Comparison of ENCODE assay signal across 22 cellular contexts in genomic region chr11:117223741-117224685, GRCh38. TPM values are rescaled to one million over a fixed set of nuclear protein-coding genes. Genes with fewer than 3 reads are reported as not detected.
DNase-seq lines count a peak whose midpoint lies in the region; ATAC-seq, FAIRE-seq and TF ChIP-seq lines count a peak whose summit lies in the region.
"Had no signal": no experiment of that assay in that cellular context is flagged by ENCODE, and none has a peak within 500 bp of the region (broad histone marks: within the 10 kb centered on the region; RNA-seq: fewer than 3 reads in every experiment).

No MANE protein-coding gene starts in this region.

- in situ Hi-C loops in K562 (cut with MboI), result loop anchor here (10.0 kb wide), 1 partner anchor 339 kb away; no protein-coding TSS in a partner anchor

- WGBS in K562 (ENCODE audit: insufficient coverage, low coverage, missing lambda C conversion rate), result 36% methylated on average over 17 of the region's 17 CpGs
- WGBS in tibial nerve, 2 donors, result 76% methylated on average over 17 of the region's 17 CpGs

- H4K20me1 ChIP-seq in K562 (replicated peaks; ENCODE audit: control insufficient read depth, insufficient read depth, low read length), result peaks cover 10% of the 10 kb centered on the region

- TF ChIP-seq CTCF in K562 (IDR thresholded peaks at IDR 0.05 in 2 of 3, conservative IDR thresholded peaks at IDR 0.05 in 1 of 3; ENCODE audit: insufficient read depth in 2 of 3, low read depth in 1 of 3, low read length in 3 of 3), result no peak
- TF ChIP-seq CTCF in nephron progenitor cell (IDR thresholded peaks at IDR 0.05), result no peak
- no peak for TF ChIP-seq CTCF in tibial nerve (IDR thresholded peaks at IDR 0.05)

- no peak for DNase-seq in activated naive CD8-positive, alpha-beta T cell treated with anti-CD3 and anti-CD28 coated beads, Interleukin-2, amount 50 U/mL, for 24 hours
- peak; percentile 66 to 86 (median 76) for DNase-seq in K562 (ENCODE audit: extremely low read depth in 1 of 4, low spot score in 3 of 4)
- no peak for DNase-seq in nephron progenitor cell
- no peak for DNase-seq in tibial nerve (ENCODE audit: low spot score in 2 of 2)
- DNase-seq in NCI-H2029 (lab: John Stamatoyannopoulos, UW), result no peak
- no peak for DNase-seq in nucleus accumbens (lab: John Stamatoyannopoulos, UW)
- DNase-seq: activated naive CD8-positive, alpha-beta T cell treated with anti-CD3 and anti-CD28 coated beads for 36 hours; foreskin keratinocyte; NCI-H1092 treated with DMSO at 0.1 percent for 48 hours; NCI-H69; stimulated activated CD4-positive, alpha-beta T cell treated with anti-CD3 and anti-CD28 coated beads, Interleukin-4, amount 100 ng/mL, for 1 hour; stimulated activated CD8-positive, alpha-beta memory T cell treated with anti-CD3 and anti-CD28 coated beads, Interleukin-4, amount 100 ng/mL, for 48 hours had no signal

- H3K36me3 ChIP-seq in K562 (ENCODE audit: control insufficient read depth, insufficient read depth, low read length), result peaks cover 67% of the 10 kb centered on the region
- H3K36me3 ChIP-seq in tibial nerve, result peaks cover 0 to 61% (median 21%) of the 10 kb centered on the region in 3 donors
- H3K36me3 ChIP-seq: neural progenitor cell had no signal

- CTCF ChIA-PET in K562 (lab: Yijun Ruan, JAX; ENCODE audit: low intra/inter-chr PET ratio), result no interaction called here

- H3K4me1 Mint-ChIP-seq in activated naive CD8-positive, alpha-beta T cell (ENCODE audit: low read depth), result peaks cover 15% of the 10 kb centered on the region
- peaks cover 12% of the 10 kb centered on the region for H3K4me1 Mint-ChIP-seq in activated naive CD8-positive, alpha-beta T cell treated with anti-CD3 and anti-CD28 coated beads, Interleukin-2, amount 50 U/mL, for 24 hours
- peaks cover 77% of the 10 kb centered on the region for H3K4me1 Mint-ChIP-seq in nephron progenitor cell

- POLR2A ChIA-PET in K562 (lab: Yijun Ruan, JAX), result interaction anchor here (0.7 to 1.4 kb wide), 7 partner anchors 10 to 58 kb away, joined by 3 to 8 read pairs (median 3); partner anchors contain the start of gene SIDT2

- intact Hi-C loops in K562 (cut with micrococcal nuclease), result loop anchor here (1.0 kb wide), 1 partner anchor 79 kb away; no protein-coding TSS in a partner anchor

- H2AFZ ChIP-seq in K562 (ENCODE audit: low read depth, low read length), result no peak overlapping the region
- H2AFZ ChIP-seq: neural progenitor cell had no signal

- no peak for ATAC-seq in activated naive CD8-positive, alpha-beta T cell treated with anti-CD3 and anti-CD28 coated beads, Interleukin-2, amount 50 U/mL, for 24 hours
- ATAC-seq in K562 (peak; percentile 86), HG03354 (IDR thresholded peaks at IDR 0.05; ENCODE audit: poor library complexity, severe bottlenecking, unreplicated experiment) (no peak)
- ATAC-seq: foreskin keratinocyte, Panc1 had no signal

- no peaks in the 10 kb centered on the region for H3K27me3 Mint-ChIP-seq in activated naive CD8-positive, alpha-beta T cell
- H3K27me3 Mint-ChIP-seq in activated naive CD8-positive, alpha-beta T cell treated with anti-CD3 and anti-CD28 coated beads, Interleukin-2, amount 50 U/mL, for 24 hours, result no peaks in the 10 kb centered on the region
- H3K27me3 Mint-ChIP-seq in nephron progenitor cell (ENCODE audit: low read depth, poor library complexity), result peaks cover 6% of the 10 kb centered on the region
- H3K27me3 Mint-ChIP-seq: activated naive CD8-positive, alpha-beta T cell treated with anti-CD3 and anti-CD28 coated beads for 36 hours; IgD-negative memory B cell; type B pancreatic cell had no signal

- no peaks in the 10 kb centered on the region for H3K9me3 Mint-ChIP-seq in activated naive CD8-positive, alpha-beta T cell (ENCODE audit: low read depth)
- no peaks in the 10 kb centered on the region for H3K9me3 Mint-ChIP-seq in activated naive CD8-positive, alpha-beta T cell treated with anti-CD3 and anti-CD28 coated beads, Interleukin-2, amount 50 U/mL, for 24 hours
- no peaks in the 10 kb centered on the region for H3K9me3 Mint-ChIP-seq in nephron progenitor cell
- H3K9me3 Mint-ChIP-seq: activated naive CD8-positive, alpha-beta T cell treated with anti-CD3 and anti-CD28 coated beads for 36 hours; IgD-negative memory B cell; neural progenitor cell; type B pancreatic cell had no signal

- H3K4me1 ChIP-seq in K562 (replicated peaks in 1 of 2; ENCODE audit: control insufficient read depth in 2 of 2, insufficient read depth in 2 of 2, low read length in 2 of 2), result peaks cover 50 to 55% of the 10 kb centered on the region in 2 experiments; a peak in 4 of 5 replicates
- H3K4me1 ChIP-seq in tibial nerve, result peaks cover 10 to 69% (median 38%) of the 10 kb centered on the region in 4 donors
- H3K4me1 ChIP-seq: foreskin keratinocyte, neural progenitor cell had no signal

- no TSS peak for BruUV-seq in K562 (replicated peaks; lab: Mats Ljungman, UMichigan)

- TF ChIP-seq RAD21 in K562 (CRISPR knock-in tag; conservative IDR thresholded peaks at IDR 0.05 in 1 of 2, IDR thresholded peaks at IDR 0.05 in 1 of 2), result no peak

- FAIRE-seq in K562 (lab: Jason Lieb, UNC), result peak; percentile 95
- FAIRE-seq: bronchial epithelial cell, endometrium, H54 had no signal

- H3K9me3 ChIP-seq in K562 (replicated peaks; ENCODE audit: control insufficient read depth, insufficient read depth, low read depth, low read length) (no peaks in the 10 kb centered on the region), tibial nerve (no peaks in the 10 kb centered on the region)

- H3K4me3 Mint-ChIP-seq in activated naive CD8-positive, alpha-beta T cell, result no peak overlapping the region
- H3K4me3 Mint-ChIP-seq in activated naive CD8-positive, alpha-beta T cell treated with anti-CD3 and anti-CD28 coated beads, Interleukin-2, amount 50 U/mL, for 24 hours, result no peak overlapping the region
- H3K4me3 Mint-ChIP-seq in nephron progenitor cell, result peak overlapping the region; percentile 12
- H3K4me3 Mint-ChIP-seq: activated naive CD8-positive, alpha-beta T cell treated with anti-CD3 and anti-CD28 coated beads for 36 hours; IgD-negative memory B cell; neural progenitor cell; type B pancreatic cell had no signal

- TF ChIP-seq POLR2A in K562 (conservative IDR thresholded peaks at IDR 0.05) (no peak), tibial nerve (IDR thresholded peaks at IDR 0.05) (no peak)

- peaks cover 8% of the 10 kb centered on the region for H3K9me1 ChIP-seq in K562 (ENCODE audit: control insufficient read depth, insufficient read depth, low read length)

- peak; percentile 93 for TF ChIP-seq EP300 in K562 (IDR thresholded peaks at IDR 0.05; ENCODE audit: low read length)
- TF ChIP-seq EP300 in tibial nerve (IDR thresholded peaks at IDR 0.05), result no peak

- H3K36me3 Mint-ChIP-seq in activated naive CD8-positive, alpha-beta T cell, result peaks cover 6% of the 10 kb centered on the region
- H3K36me3 Mint-ChIP-seq in activated naive CD8-positive, alpha-beta T cell treated with anti-CD3 and anti-CD28 coated beads, Interleukin-2, amount 50 U/mL, for 24 hours (ENCODE audit: low read depth), result peaks cover 62% of the 10 kb centered on the region
- H3K36me3 Mint-ChIP-seq in nephron progenitor cell (ENCODE audit: low read depth), result peaks cover 19% of the 10 kb centered on the region

- peak overlapping the region; percentile 22 for H3K27ac Mint-ChIP-seq in activated naive CD8-positive, alpha-beta T cell
- H3K27ac Mint-ChIP-seq in activated naive CD8-positive, alpha-beta T cell treated with anti-CD3 and anti-CD28 coated beads, Interleukin-2, amount 50 U/mL, for 24 hours, result no peak overlapping the region
- peak overlapping the region; percentile 90 for H3K27ac Mint-ChIP-seq in nephron progenitor cell
- H3K27ac Mint-ChIP-seq: activated naive CD8-positive, alpha-beta T cell treated with anti-CD3 and anti-CD28 coated beads for 36 hours; neural progenitor cell; type B pancreatic cell had no signal

- peak overlapping the region; percentile 3; the same call in 1 of the 2 replicates for H3K4me3 ChIP-seq in K562
- no peak overlapping the region for H3K4me3 ChIP-seq in tibial nerve
- H3K4me3 ChIP-seq: lung, neural progenitor cell had no signal

- H3K27ac ChIP-seq in K562 (ENCODE audit: extremely low read depth, low read depth, low read length), result peak overlapping the region; percentile 59; the same call in 2 of the 3 replicates
- peak overlapping the region; percentile 75 to 93 (median 87) for H3K27ac ChIP-seq in tibial nerve
- H3K27ac ChIP-seq: foreskin keratinocyte, neural progenitor cell had no signal

- H3K79me2 ChIP-seq in K562 (ENCODE audit: control insufficient read depth, insufficient read depth, low read length), result no peaks in the 10 kb centered on the region

- H3K4me2 ChIP-seq in K562 (ENCODE audit: insufficient read depth, low read length), result peak overlapping the region; percentile 81
- H3K4me2 ChIP-seq: neural progenitor cell had no signal

- peak overlapping the region in 1 of 2 experiments; percentile 53; a peak in 1 of 4 replicates for H3K9ac ChIP-seq in K562 (ENCODE audit: insufficient read depth in 1 of 2, low read depth in 2 of 2, low read length in 2 of 2)
- H3K9ac ChIP-seq: neural progenitor cell had no signal

- H3K27me3 ChIP-seq in K562 (ENCODE audit: control insufficient read depth in 2 of 2, insufficient read depth in 2 of 2, low read length in 2 of 2) (no peaks in the 10 kb centered on the region), tibial nerve (no peaks in the 10 kb centered on the region)
- H3K27me3 ChIP-seq: foreskin keratinocyte, neural progenitor cell had no signal

RNA-seq across cellular contexts. Expression of gene PCSK7, which starts 7.9 kb away (rescaled TPM):
- total RNA-seq in K562 (2011; cell fraction: chromatin; rRNA removed; ENCODE audit: low replicate concordance), result 109 and 170 TPM in 2 replicates
- total RNA-seq in K562 (2011; cell fraction: nucleolus; rRNA removed), result 70.1 and 82.7 TPM in 2 replicates
- 95.3 and 149 TPM in 2 replicates for total RNA-seq in K562 (2011; cell fraction: nucleoplasm; rRNA removed)
- total RNA-seq in K562 (2014; rRNA removed), result 15.2 and 20.8 TPM in 2 replicates
- total RNA-seq in K562 (2014; rRNA removed; fragmentation: Illumina TruSeq; extraction: Trizol), result 15.2 and 15.6 TPM in 2 replicates
- 16.7 and 18.2 TPM in 2 replicates for total RNA-seq in K562 (2015; rRNA removed; fragmentation: Illumina TruSeq; extraction: Trizol)
- 29.2 and 30.4 TPM in 2 replicates for total RNA-seq in K562 (2021)
- polyA plus RNA-seq in K562 (2011; rRNA removed), result 14.9 and 15.6 TPM in 2 replicates
- 12.6 and 18.1 TPM in 2 replicates for polyA plus RNA-seq in K562 (2011; cell fraction: cytosol; rRNA removed)
- polyA plus RNA-seq in K562 (2011; cell fraction: nucleus; rRNA removed), result 52.6 and 75.4 TPM in 2 replicates
- 14.7 and 15.3 TPM in 2 replicates for polyA plus RNA-seq in K562 (2012)
- 19.9 and 22.1 TPM in 2 replicates for polyA plus RNA-seq in K562 (2014; fragmentation: Illumina TruSeq; extraction: Trizol)
- 1 to 10 TPM; 3.1 to 3.9 TPM for polyA plus RNA-seq in K562 (2014; fragmentation: Nextera tagmentation; extraction: Ambion mirVana)
- polyA plus RNA-seq in K562 (2014; rRNA removed), result 25.3 and 27.7 TPM in 2 replicates
- polyA minus RNA-seq in K562 (2011; rRNA and poly(A)+ RNA removed), result 14.8 and 19.1 TPM in 2 replicates
- polyA minus RNA-seq in K562 (2011; cell fraction: cytosol; rRNA and poly(A)+ RNA removed), result 10.0 and 10.3 TPM in 2 replicates
- 21.3 and 21.8 TPM in 2 replicates for polyA minus RNA-seq in K562 (2011; cell fraction: nucleus; rRNA and poly(A)+ RNA removed)
- total RNA-seq in tibial nerve, result 10 to 100 TPM; 45.4 to 94.5 (median 71.6) TPM

RNA-seq across cellular contexts. Expression of gene RNF214, which starts 8.5 kb away (rescaled TPM):
- total RNA-seq in K562 (2011; cell fraction: chromatin; rRNA removed; ENCODE audit: low replicate concordance), result 50.5 and 69.2 TPM in 2 replicates
- total RNA-seq in K562 (2011; cell fraction: nucleolus; rRNA removed), result 27.5 and 29.7 TPM in 2 replicates
- total RNA-seq in K562 (2011; cell fraction: nucleoplasm; rRNA removed), result 50.4 and 53.5 TPM in 2 replicates
- total RNA-seq in K562 (2014; rRNA removed) (6.6 and 10.1 TPM in 2 replicates), K562 (2014; rRNA removed; fragmentation: Illumina TruSeq; extraction: Trizol) (11.9 and 13.5 TPM in 2 replicates), K562 (2015; rRNA removed; fragmentation: Illumina TruSeq; extraction: Trizol) (9.5 and 10.2 TPM in 2 replicates), K562 (2021) (22.3 and 24.8 TPM in 2 replicates), tibial nerve (10 to 100 TPM; 10.8 to 16.6 (median 12.8) TPM)
- polyA plus RNA-seq in K562 (2011; rRNA removed) (12.6 and 18.0 TPM in 2 replicates), K562 (2014; fragmentation: Illumina TruSeq; extraction: Trizol) (20.2 and 22.7 TPM in 2 replicates), K562 (2014; fragmentation: Nextera tagmentation; extraction: Ambion mirVana) (1 to 10 TPM; 6.6 to 7.4 TPM), K562 (2014; rRNA removed) (11.6 and 12.1 TPM in 2 replicates)
- 12.9 and 16.7 TPM in 2 replicates for polyA plus RNA-seq in K562 (2011; cell fraction: cytosol; rRNA removed)
- polyA plus RNA-seq in K562 (2011; cell fraction: nucleus; rRNA removed), result 28.9 and 44.6 TPM in 2 replicates
- polyA plus RNA-seq in K562 (2012), result 12.9 and 16.1 TPM in 2 replicates
- polyA minus RNA-seq in K562 (2011; rRNA and poly(A)+ RNA removed), result 22.6 and 29.9 TPM in 2 replicates
- 14.1 and 26.8 TPM in 2 replicates for polyA minus RNA-seq in K562 (2011; cell fraction: cytosol; rRNA and poly(A)+ RNA removed)
- 17.6 and 23.9 TPM in 2 replicates for polyA minus RNA-seq in K562 (2011; cell fraction: nucleus; rRNA and poly(A)+ RNA removed)

RNA-seq across cellular contexts. Expression of gene TAGLN, which starts 24.8 kb away (rescaled TPM):
- 19.3 and 31.5 TPM in 2 replicates for total RNA-seq in K562 (2011; cell fraction: chromatin; rRNA removed; ENCODE audit: low replicate concordance)
- total RNA-seq in K562 (2011; cell fraction: nucleolus; rRNA removed), result 15.1 and 17.0 TPM in 2 replicates
- total RNA-seq in K562 (2011; cell fraction: nucleoplasm; rRNA removed), result 12.9 and 14.2 TPM in 2 replicates
- total RNA-seq in K562 (2014; rRNA removed) (0.95 and 1.3 TPM in 2 replicates), K562 (2014; rRNA removed; fragmentation: Illumina TruSeq; extraction: Trizol) (1.1 and 1.4 TPM in 2 replicates), K562 (2015; rRNA removed; fragmentation: Illumina TruSeq; extraction: Trizol) (0.87 and 1.2 TPM in 2 replicates), K562 (2021) (3.5 and 3.6 TPM in 2 replicates), tibial nerve (1,000 to 10,000 TPM; 1,525 to 3,984 (median 2,307) TPM)
- polyA plus RNA-seq in K562 (2011; rRNA removed) (3.0 and 3.1 TPM in 2 replicates), K562 (2014; fragmentation: Illumina TruSeq; extraction: Trizol) (2.4 and 2.8 TPM in 2 replicates), K562 (2014; fragmentation: Nextera tagmentation; extraction: Ambion mirVana) (under 1 TPM; 0.21 to 0.56 TPM), K562 (2014; rRNA removed) (3.2 and 4.9 TPM in 2 replicates)
- polyA plus RNA-seq in K562 (2011; cell fraction: cytosol; rRNA removed), result 1.3 and 1.4 TPM in 2 replicates
- polyA plus RNA-seq in K562 (2011; cell fraction: nucleus; rRNA removed), result 22.1 and 23.9 TPM in 2 replicates
- polyA plus RNA-seq in K562 (2012), result 2.5 and 5.8 TPM in 2 replicates
- polyA minus RNA-seq in K562 (2011; rRNA and poly(A)+ RNA removed), result 1.7 and 2.7 TPM in 2 replicates
- 2.0 TPM in 1 of 2 replicates, not detected in the other for polyA minus RNA-seq in K562 (2011; cell fraction: cytosol; rRNA and poly(A)+ RNA removed)
- polyA minus RNA-seq in K562 (2011; cell fraction: nucleus; rRNA and poly(A)+ RNA removed), result 3.2 and 3.3 TPM in 2 replicates

RNA-seq across cellular contexts. Expression of gene SIDT2, which starts 45.5 kb away (rescaled TPM):
- total RNA-seq in K562 (2011; cell fraction: chromatin; rRNA removed; ENCODE audit: low replicate concordance), result 140 and 344 TPM in 2 replicates
- total RNA-seq in K562 (2011; cell fraction: nucleolus; rRNA removed), result 167 and 174 TPM in 2 replicates
- 143 and 150 TPM in 2 replicates for total RNA-seq in K562 (2011; cell fraction: nucleoplasm; rRNA removed)
- total RNA-seq in K562 (2014; rRNA removed), result 5.9 and 7.1 TPM in 2 replicates
- 4.4 and 6.5 TPM in 2 replicates for total RNA-seq in K562 (2014; rRNA removed; fragmentation: Illumina TruSeq; extraction: Trizol)
- 6.1 and 7.0 TPM in 2 replicates for total RNA-seq in K562 (2015; rRNA removed; fragmentation: Illumina TruSeq; extraction: Trizol)
- 17.7 and 20.2 TPM in 2 replicates for total RNA-seq in K562 (2021)
- 11.5 and 21.7 TPM in 2 replicates for polyA plus RNA-seq in K562 (2011; rRNA removed)
- polyA plus RNA-seq in K562 (2011; cell fraction: cytosol; rRNA removed), result 11.6 and 15.7 TPM in 2 replicates
- polyA plus RNA-seq in K562 (2011; cell fraction: nucleus; rRNA removed), result 117 and 144 TPM in 2 replicates
- polyA plus RNA-seq in K562 (2012), result 15.7 and 22.6 TPM in 2 replicates
- polyA plus RNA-seq in K562 (2014; fragmentation: Illumina TruSeq; extraction: Trizol), result 14.4 and 15.6 TPM in 2 replicates
- 1 to 10 TPM; 2.4 to 3.6 TPM for polyA plus RNA-seq in K562 (2014; fragmentation: Nextera tagmentation; extraction: Ambion mirVana)
- 14.1 and 22.2 TPM in 2 replicates for polyA plus RNA-seq in K562 (2014; rRNA removed)
- polyA minus RNA-seq in K562 (2011; rRNA and poly(A)+ RNA removed), result 16.3 and 17.1 TPM in 2 replicates
- polyA minus RNA-seq in K562 (2011; cell fraction: cytosol; rRNA and poly(A)+ RNA removed), result 14.1 and 17.0 TPM in 2 replicates
- 32.9 and 48.4 TPM in 2 replicates for polyA minus RNA-seq in K562 (2011; cell fraction: nucleus; rRNA and poly(A)+ RNA removed)
- total RNA-seq in tibial nerve, result 100 to 1,000 TPM in 3 of 4 donors, 10 to 100 TPM in 1; 72.6 to 132 (median 125) TPM

Comparison
In these comparisons a context has a peak if more than half of its experiments do, and no peak if none do; other contexts are left out.
1. DNase-seq: peak in K562 (4 of 4); none in activated naive CD8-positive, alpha-beta T cell treated with anti-CD3 and anti-CD28 coated beads, Interleukin-2, amount 50 U/mL, for 24 hours (single experiment), nephron progenitor cell (single experiment), tibial nerve (0 of 2), NCI-H2029 (single experiment) and nucleus accumbens (0 of 56).
2. RNA of gene TAGLN, which starts 24.8 kb away (total RNA-seq): 1,525 to 3,984 TPM in tibial nerve; 0.87 to 31.5 TPM in K562; every median in the first group is over 10 times any median in the second.